28 cellular contexts compared by ENCODE assay signal in genomic region chr16:66337434-66338188, GRCh38.
"Had no signal": no experiment of that assay in that cellular context is flagged by ENCODE, and none has a peak within 500 bp of the region (broad histone marks: within the 10 kb centered on the region; RNA-seq: fewer than 3 reads in every experiment).

No MANE protein-coding gene starts in this region.

- H3K9me3 ChIP-seq: adrenal gland, body of pancreas, left lung, right atrium auricular region, testis, transverse colon had no signal

- H3K79me2 ChIP-seq: parathyroid adenoma had no signal

- H3K36me3 ChIP-seq: adrenal gland, left lung, right atrium auricular region, transverse colon, WERI-Rb-1 had no signal

- H3K4me3 Mint-ChIP-seq: activated naive CD8-positive, alpha-beta T cell; neural crest cell; T-helper 1 cell treated with Interleukin-12 subunit alpha and Interleukin-12 subunit beta and Interleukin-4 antibody, amounts not matched to agents 30 μg/mL and 1 μg/mL, for 36 hours had no signal

- H3K9me3 Mint-ChIP-seq: T-helper 1 cell treated with Interleukin-12 subunit alpha and Interleukin-12 subunit beta and Interleukin-4 antibody, amounts not matched to agents 30 μg/mL and 1 μg/mL, for 36 hours had no signal

- H3K4me3 ChIP-seq: adrenal gland, body of pancreas, coronary artery, left lung, right atrium auricular region, testis, transverse colon had no signal

- H3K27ac Mint-ChIP-seq: activated naive CD8-positive, alpha-beta T cell; T-helper 1 cell treated with Interleukin-12 subunit alpha and Interleukin-12 subunit beta and Interleukin-4 antibody, amounts not matched to agents 30 μg/mL and 1 μg/mL, for 36 hours had no signal

- H3K4me1 Mint-ChIP-seq: neural crest cell had no signal

- H3K4me1 ChIP-seq: adrenal gland, body of pancreas, left lung, right atrium auricular region had no signal

- H3K9ac ChIP-seq: parathyroid adenoma had no signal

- H3K27me3 ChIP-seq: adrenal gland, body of pancreas, left lung, right atrium auricular region, testis, transverse colon had no signal

- H3K27ac ChIP-seq: adrenal gland, body of pancreas, coronary artery, left lung, parathyroid adenoma, right atrium auricular region, testis, WERI-Rb-1 had no signal

- DNase-seq: activated CD4-positive, alpha-beta T cell treated with anti-CD3 and anti-CD28 coated beads for 48 hours; activated CD4-positive, alpha-beta T cell treated with anti-CD3 and anti-CD28 coated beads, Interleukin-2, amount 50 U/mL, for 48 hours; activated CD8-positive, alpha-beta memory T cell treated with anti-CD3 and anti-CD28 coated beads for 24 hours; activated effector memory CD4-positive, alpha-beta T cell treated with Interleukin-2 at 50 U/mL for 16 hours; activated naive CD4-positive, alpha-beta T cell treated with Interleukin-2 at 50 U/mL for 16 hours; adrenal gland; body of pancreas; cerebellar nuclear complex; foreskin melanocyte; kidney glomerular epithelial cell; left lung; occipital lobe; stimulated activated CD4-positive, alpha-beta T cell treated with anti-CD3 and anti-CD28 coated beads, Interleukin-12 subunit alpha, Interleukin-12 subunit beta, amount 100 ng/mL, for 4 hours; stimulated activated CD4-positive, alpha-beta T cell treated with anti-CD3 and anti-CD28 coated beads, Interleukin-4, amount 100 ng/mL, for 1 hour; stimulated activated naive CD8-positive, alpha-beta T cell treated with anti-CD3 and anti-CD28 coated beads, Interleukin-15, Interleukin-2, amounts not matched to agents 100 U/mL and 50 U/mL, for 24 hours; SW 1271; T-helper 9 cell; testis; transverse colon; WERI-Rb-1 had no signal

- H3K36me3 Mint-ChIP-seq: activated naive CD8-positive, alpha-beta T cell had no signal

- H2AFZ ChIP-seq: parathyroid adenoma had no signal

- ATAC-seq: activated CD4-positive, CD25-positive, alpha-beta regulatory T cell treated with anti-CD3 and anti-CD28 coated beads, Interleukin-2, amount 50 U/mL, for 24 hours; body of pancreas; esophagus mucosa; left lung; stimulated activated naive CD8-positive, alpha-beta T cell treated with anti-CD3 and anti-CD28 coated beads, Interleukin-15, Interleukin-2, amounts not matched to agents 100 U/mL and 50 U/mL, for 24 hours had no signal
